In the genomic region with DNA sequence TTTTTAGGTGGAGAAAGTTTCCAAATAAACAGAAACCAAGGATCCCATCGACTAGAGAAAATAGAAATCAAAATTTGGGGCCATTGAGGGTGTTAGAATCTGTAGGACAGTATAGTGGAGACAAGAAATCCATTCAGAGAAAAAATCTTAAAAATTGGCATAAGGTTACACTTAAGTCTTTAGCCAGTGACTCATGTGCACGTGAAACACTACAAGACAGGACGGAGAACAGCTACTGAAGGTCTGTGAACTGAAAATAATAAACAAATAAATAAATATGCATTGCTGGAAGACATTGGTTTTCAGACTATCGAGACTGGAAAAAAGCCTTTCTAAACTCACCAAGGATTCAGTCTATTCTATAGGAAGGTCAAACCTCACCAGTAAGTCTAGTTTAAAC, we compare ENCODE assay signal across 21 cellular contexts.
"Had no signal": no experiment of that assay in that cellular context is flagged by ENCODE, and none has a peak within 500 bp of the region (broad histone marks: within the 10 kb centered on the region; RNA-seq: fewer than 3 reads in every experiment).

No MANE protein-coding gene starts in this region.

- H3K4me3 ChIP-seq: body of pancreas, ovary, prostate gland, right atrium auricular region, tibial artery had no signal

- H3K9me3 ChIP-seq: body of pancreas, neutrophil, ovary, prostate gland, right atrium auricular region, tibial artery had no signal

- H3K27ac ChIP-seq: body of pancreas, neutrophil, ovary, prostate gland, right atrium auricular region, tibial artery had no signal

- H3K4me3 Mint-ChIP-seq: activated CD4-positive, alpha-beta memory T cell treated with anti-CD3 and anti-CD28 coated beads for 36 hours; activated naive CD8-positive, alpha-beta T cell treated with anti-CD3 and anti-CD28 coated beads, Interleukin-2, amount 10 ng/mL, durations not matched to agents 7 days and 5 days; memory B cell; nephron; stimulated activated naive CD8-positive, alpha-beta T cell treated with anti-CD3 and anti-CD28 coated beads, Interleukin-15, Interleukin-2, amounts not matched to agents 100 ng/mL and 50 ng/mL, for 24 hours had no signal

- H3K27ac Mint-ChIP-seq: activated CD4-positive, alpha-beta memory T cell treated with anti-CD3 and anti-CD28 coated beads for 36 hours; activated naive CD8-positive, alpha-beta T cell treated with anti-CD3 and anti-CD28 coated beads, Interleukin-2, amount 10 ng/mL, durations not matched to agents 7 days and 5 days; memory B cell; nephron; stimulated activated naive CD8-positive, alpha-beta T cell treated with anti-CD3 and anti-CD28 coated beads, Interleukin-15, Interleukin-2, amounts not matched to agents 100 ng/mL and 50 ng/mL, for 24 hours had no signal

- H3K36me3 Mint-ChIP-seq: activated CD4-positive, alpha-beta memory T cell treated with anti-CD3 and anti-CD28 coated beads for 36 hours; activated naive CD8-positive, alpha-beta T cell treated with anti-CD3 and anti-CD28 coated beads, Interleukin-2, amount 10 ng/mL, durations not matched to agents 7 days and 5 days; memory B cell had no signal

- H3K36me3 ChIP-seq: neutrophil, ovary, prostate gland, right atrium auricular region, tibial artery had no signal

- ATAC-seq: body of pancreas, esophagus mucosa, left cardiac atrium had no signal

- DNase-seq: activated CD4-positive, alpha-beta memory T cell treated with anti-CD3 and anti-CD28 coated beads for 36 hours; activated CD4-positive, alpha-beta T cell treated with anti-CD3 and anti-CD28 coated beads for 48 hours; activated naive CD4-positive, alpha-beta T cell treated with Interleukin-2 at 50 U/mL for 16 hours; activated naive CD8-positive, alpha-beta T cell treated with anti-CD3 and anti-CD28 coated beads, Interleukin-2, amount 10 ng/mL, durations not matched to agents 7 days and 5 days; activated T-cell treated with anti-CD3 and anti-CD28 coated beads, Interleukin-2, amount 50 U/mL, for 48 hours; body of pancreas; dermis blood vessel endothelial cell; effector CD8-positive, alpha-beta T cell; head of caudate nucleus; hypothalamus; left cardiac atrium; ovary; stimulated activated CD4-positive, alpha-beta T cell treated with anti-CD3 and anti-CD28 coated beads, Interleukin-4, amount 100 ng/mL, for 4 hours; tibial artery had no signal

- H3K4me1 ChIP-seq: body of pancreas, prostate gland, right atrium auricular region, tibial artery had no signal

- H3K9me3 Mint-ChIP-seq: activated naive CD8-positive, alpha-beta T cell treated with anti-CD3 and anti-CD28 coated beads, Interleukin-2, amount 10 ng/mL, durations not matched to agents 7 days and 5 days; stimulated activated naive CD8-positive, alpha-beta T cell treated with anti-CD3 and anti-CD28 coated beads, Interleukin-15, Interleukin-2, amounts not matched to agents 100 ng/mL and 50 ng/mL, for 24 hours had no signal

- H3K27me3 Mint-ChIP-seq: activated CD4-positive, alpha-beta memory T cell treated with anti-CD3 and anti-CD28 coated beads for 36 hours; activated naive CD8-positive, alpha-beta T cell treated with anti-CD3 and anti-CD28 coated beads, Interleukin-2, amount 10 ng/mL, durations not matched to agents 7 days and 5 days; memory B cell; stimulated activated naive CD8-positive, alpha-beta T cell treated with anti-CD3 and anti-CD28 coated beads, Interleukin-15, Interleukin-2, amounts not matched to agents 100 ng/mL and 50 ng/mL, for 24 hours had no signal

- H3K4me1 Mint-ChIP-seq: activated naive CD8-positive, alpha-beta T cell treated with anti-CD3 and anti-CD28 coated beads, Interleukin-2, amount 10 ng/mL, durations not matched to agents 7 days and 5 days; memory B cell had no signal

- H3K27me3 ChIP-seq: body of pancreas, neutrophil, ovary, right atrium auricular region, tibial artery had no signal
